In genomic region chr14:53151867-53152626, GRCh38 we compare ENCODE assay signal across 8 cellular contexts. TPM values are rescaled to one million over a fixed set of nuclear protein-coding genes. Genes with fewer than 3 reads are reported as not detected.
DNase-seq lines count a peak whose midpoint lies in the region; ATAC-seq, FAIRE-seq and TF ChIP-seq lines count a peak whose summit lies in the region.

No MANE protein-coding gene starts in this region.

- peak overlapping the region; percentile 96 for H2BK5ac ChIP-seq in neuronal stem cell (ENCODE audit: low read length)

- H4K91ac ChIP-seq in neuronal stem cell (ENCODE audit: low read depth, low read length, poor library complexity) = peak overlapping the region; percentile 61

- H3K36me3 ChIP-seq in neuronal stem cell (replicated peaks in 1 of 2; ENCODE audit: control insufficient read depth in 2 of 2, insufficient read depth in 2 of 2, low read length in 2 of 2) = no peaks in the 10 kb centered on the region

- no peak for FAIRE-seq in RCC 7860 (lab: Jason Lieb, UNC)

- peak overlapping the region; percentile 81 for H2BK15ac ChIP-seq in neuronal stem cell (ENCODE audit: low read length)

- H3K27me3 ChIP-seq in CD4-positive, alpha-beta T cell (ENCODE audit: control insufficient read depth, insufficient read depth, low read length) = no peaks in the 10 kb centered on the region
- H3K27me3 ChIP-seq in foreskin keratinocyte (no peaks in the 10 kb centered on the region), neuronal stem cell (ENCODE audit: control insufficient read depth in 3 of 3, insufficient read depth in 3 of 3, low read depth in 1 of 3, low read length in 3 of 3) (no peaks in the 10 kb centered on the region)

- H2AK5ac ChIP-seq in neuronal stem cell (ENCODE audit: low read depth, low read length) = peak overlapping the region; percentile 35

- H3K27me3 Mint-ChIP-seq in CD4-positive, alpha-beta T cell = no peaks in the 10 kb centered on the region

- peak overlapping the region; percentile 12 for H2BK12ac ChIP-seq in neuronal stem cell (ENCODE audit: low read length)

- peak overlapping the region; percentile 79 to 96 for H3K4me3 ChIP-seq in neuronal stem cell (ENCODE audit: low read length in 2 of 2)

- H3K4me3 Mint-ChIP-seq in CD4-positive, alpha-beta T cell = peak overlapping the region; percentile 93

- H3K27ac ChIP-seq in CD4-positive, alpha-beta T cell (ENCODE audit: low read depth, low read length) = peak overlapping the region; percentile 87
- H3K27ac ChIP-seq in foreskin keratinocyte (no peak overlapping the region), neuronal stem cell (replicated peaks; ENCODE audit: low read length) (no peak overlapping the region)

- peak overlapping the region; percentile 100 for H3K9ac ChIP-seq in neuronal stem cell (ENCODE audit: low read depth, low read length, poor library complexity)

- peak overlapping the region; percentile 97 for H3K18ac ChIP-seq in neuronal stem cell (ENCODE audit: low read length)

- H3K4me1 Mint-ChIP-seq in CD4-positive, alpha-beta T cell (ENCODE audit: low read depth) = peaks cover 66% of the 10 kb centered on the region

- peak overlapping the region; percentile 89 for H3K4me2 ChIP-seq in neuronal stem cell (ENCODE audit: insufficient read depth, low read length, poor library complexity, severe bottlenecking)

- H2BK120ac ChIP-seq in neuronal stem cell (ENCODE audit: low read depth, low read length) = no peak overlapping the region

- H3K14ac ChIP-seq in neuronal stem cell (ENCODE audit: low read length) = peak overlapping the region; percentile 98

- no peaks in the 10 kb centered on the region for H3K9me3 ChIP-seq in CD4-positive, alpha-beta T cell (ENCODE audit: control insufficient read depth, low read length)
- no peaks in the 10 kb centered on the region for H3K9me3 ChIP-seq in neuronal stem cell (replicated peaks in 1 of 2; ENCODE audit: control insufficient read depth in 2 of 2, insufficient read depth in 1 of 2, low read depth in 1 of 2, low read length in 2 of 2)

- DNase-seq in CD4-positive, alpha-beta T cell = peak; percentile 40 to 69 (median 55)
- DNase-seq in HS-27A (ENCODE audit: low read depth) (peak; percentile 19), RCC 7860 (ENCODE audit: low spot score) (peak; percentile 11), activated gamma-delta T cell (lab: John Stamatoyannopoulos, UW) (peak; percentile 51), foreskin keratinocyte (peak; percentile 46 to 66), neuronal stem cell (ENCODE audit: low spot score) (peak; percentile 20), superior temporal gyrus (ENCODE audit: extremely low spot score) (peak; percentile 39)

- H4K8ac ChIP-seq in neuronal stem cell (ENCODE audit: low read depth, low read length) = peak overlapping the region; percentile 23

- H3K27ac Mint-ChIP-seq in CD4-positive, alpha-beta T cell = peak overlapping the region; percentile 97

- CTCF ChIA-PET in CD4-positive, alpha-beta T cell (lab: Charles Lee) = interaction anchor here (1.1 to 2.6 kb wide), 8 partner anchors 10 to 65 kb away, joined by 3 to 10 read pairs (median 4); no protein-coding TSS in a partner anchor

- peaks cover 7% of the 10 kb centered on the region for H3K4me1 ChIP-seq in foreskin keratinocyte
- peaks cover 7 to 9% of the 10 kb centered on the region in 2 donors for H3K4me1 ChIP-seq in neuronal stem cell (ENCODE audit: control insufficient read depth in 2 of 2, insufficient read depth in 1 of 2, low read depth in 1 of 2, low read length in 2 of 2)

- peak; percentile 44 for ATAC-seq in CD4-positive, alpha-beta T cell (ENCODE audit: poor library complexity)
- ATAC-seq in GM19452 (IDR thresholded peaks at IDR 0.05; ENCODE audit: unreplicated experiment) (peak; percentile 13), foreskin keratinocyte (peak; percentile 66)

- H3K36me3 Mint-ChIP-seq in CD4-positive, alpha-beta T cell (ENCODE audit: low read depth) = peaks cover 26% of the 10 kb centered on the region

- H2AFZ ChIP-seq in neuronal stem cell (ENCODE audit: low read length) = peak overlapping the region; percentile 94

- no peak overlapping the region for H3K4ac ChIP-seq in neuronal stem cell (ENCODE audit: low read length)

- no CpG with 5 or more reads among the region's 57 CpGs for WGBS in neuronal stem cell (ENCODE audit: extremely low coverage in 2 of 2, insufficient read length in 2 of 2, insufficient replicate concordance in 1 of 2), 2 donors

- H3K9me3 Mint-ChIP-seq in CD4-positive, alpha-beta T cell = no peaks in the 10 kb centered on the region

- intact Hi-C loops in CD4-positive, alpha-beta T cell (cut with DNase I, micrococcal nuclease) = loop anchor here (2.0 to 10.0 kb wide), 9 partner anchors 43 to 1907 kb away; partner anchors contain the start of genes GPR137C (in 2 of the 2), TXNDC16 (in 2 of the 2), CGRRF1 (in 1 of the 2) and CNIH1 (in 1 of the 2)

- POLR2A ChIA-PET in CD4-positive, alpha-beta T cell (lab: Charles Lee) = interaction anchor here (0.7 to 5.7 kb wide), 31 partner anchors 10 to 1912 kb away, joined by 3 to 179 read pairs (median 4); partner anchors contain the start of genes GNG2, GPR137C, MAPK1IP1L and TMX1

- no peak for TF ChIP-seq CTCF in CD4-positive, alpha-beta T cell (IDR thresholded peaks at IDR 0.05)
- TF ChIP-seq CTCF in foreskin keratinocyte (conservative IDR thresholded peaks at IDR 0.05) = peak; percentile 43

- peaks cover 10% of the 10 kb centered on the region for H3K79me1 ChIP-seq in neuronal stem cell (ENCODE audit: low read depth, low read length)

- peak overlapping the region; percentile 99 for H3K23ac ChIP-seq in neuronal stem cell (ENCODE audit: low read depth, low read length, poor library complexity)

RNA-seq across cellular contexts. Expression of gene DDHD1, which starts 1.1 kb away (rescaled TPM):
- total RNA-seq in CD4-positive, alpha-beta T cell = 10 to 100 TPM; 42.5 to 44.5 TPM
- 9.7 and 13.4 TPM in 2 replicates for total RNA-seq in foreskin keratinocyte
- polyA plus RNA-seq in foreskin keratinocyte = 2.4 and 2.5 TPM in 2 replicates
- 5.4 TPM for polyA plus RNA-seq in neuronal stem cell (2013, experiment 1 of 2)
- polyA plus RNA-seq in neuronal stem cell (2013, experiment 2 of 2) = 6.0 TPM

Comparison
In these comparisons a context has a peak if more than half of its experiments do, and no peak if none do; other contexts are left out.
1. ATAC-seq: peak in every context shown above with its lines; median percentile 66 in foreskin keratinocyte; 44 in CD4-positive, alpha-beta T cell; 13 in GM19452.